In genomic region chr6:35215665-35216411, GRCh38 we compare ENCODE assay signal across 3 cellular contexts.
TF ChIP-seq lines count a peak whose summit lies in the region.

No MANE protein-coding gene starts in this region.

TF ChIP-seq in SK-N-SH, 30 proteins besides CTCF, POLR2A, EP300 and RAD21 (continues in another document):
- no peak for TF ChIP-seq FOXM1 (IDR thresholded peaks at IDR 0.05; ENCODE audit: low read depth)
- TF ChIP-seq CHD2 (IDR thresholded peaks at IDR 0.05; ENCODE audit: low read length, partially characterized antibody), result no peak
- TF ChIP-seq NRF1 (IDR thresholded peaks at IDR 0.05; ENCODE audit: low read depth, low read length), result no peak
- TF ChIP-seq, protein P1, sequence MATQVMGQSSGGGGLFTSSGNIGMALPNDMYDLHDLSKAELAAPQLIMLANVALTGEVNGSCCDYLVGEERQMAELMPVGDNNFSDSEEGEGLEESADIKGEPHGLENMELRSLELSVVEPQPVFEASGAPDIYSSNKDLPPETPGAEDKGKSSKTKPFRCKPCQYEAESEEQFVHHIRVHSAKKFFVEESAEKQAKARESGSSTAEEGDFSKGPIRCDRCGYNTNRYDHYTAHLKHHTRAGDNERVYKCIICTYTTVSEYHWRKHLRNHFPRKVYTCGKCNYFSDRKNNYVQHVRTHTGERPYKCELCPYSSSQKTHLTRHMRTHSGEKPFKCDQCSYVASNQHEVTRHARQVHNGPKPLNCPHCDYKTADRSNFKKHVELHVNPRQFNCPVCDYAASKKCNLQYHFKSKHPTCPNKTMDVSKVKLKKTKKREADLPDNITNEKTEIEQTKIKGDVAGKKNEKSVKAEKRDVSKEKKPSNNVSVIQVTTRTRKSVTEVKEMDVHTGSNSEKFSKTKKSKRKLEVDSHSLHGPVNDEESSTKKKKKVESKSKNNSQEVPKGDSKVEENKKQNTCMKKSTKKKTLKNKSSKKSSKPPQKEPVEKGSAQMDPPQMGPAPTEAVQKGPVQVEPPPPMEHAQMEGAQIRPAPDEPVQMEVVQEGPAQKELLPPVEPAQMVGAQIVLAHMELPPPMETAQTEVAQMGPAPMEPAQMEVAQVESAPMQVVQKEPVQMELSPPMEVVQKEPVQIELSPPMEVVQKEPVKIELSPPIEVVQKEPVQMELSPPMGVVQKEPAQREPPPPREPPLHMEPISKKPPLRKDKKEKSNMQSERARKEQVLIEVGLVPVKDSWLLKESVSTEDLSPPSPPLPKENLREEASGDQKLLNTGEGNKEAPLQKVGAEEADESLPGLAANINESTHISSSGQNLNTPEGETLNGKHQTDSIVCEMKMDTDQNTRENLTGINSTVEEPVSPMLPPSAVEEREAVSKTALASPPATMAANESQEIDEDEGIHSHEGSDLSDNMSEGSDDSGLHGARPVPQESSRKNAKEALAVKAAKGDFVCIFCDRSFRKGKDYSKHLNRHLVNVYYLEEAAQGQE (IDR thresholded peaks at IDR 0.05; ENCODE audit: low read depth, low read length), result no peak
- no peak for TF ChIP-seq PBX3 (IDR thresholded peaks at IDR 0.05)
- TF ChIP-seq FOXJ3 (CRISPR knock-in tag; IDR thresholded peaks at IDR 0.05), result no peak
- no peak for TF ChIP-seq POLR2AphosphoS5 (IDR thresholded peaks at IDR 0.05; ENCODE audit: low read depth, low read length)
- no peak for TF ChIP-seq USF2 (IDR thresholded peaks at IDR 0.05; ENCODE audit: borderline replicate concordance, low read depth, low read length)
- TF ChIP-seq TCF12 (IDR thresholded peaks at IDR 0.05), result no peak
- TF ChIP-seq SMC3 (IDR thresholded peaks at IDR 0.05; ENCODE audit: low read depth, low read length), result no peak
- no peak for TF ChIP-seq MXI1 (IDR thresholded peaks at IDR 0.05; ENCODE audit: low read depth, low read length)
- TF ChIP-seq TAF1 (IDR thresholded peaks at IDR 0.05; ENCODE audit: borderline replicate concordance, low read depth, low read length), result no peak
- no peak for TF ChIP-seq JUND (IDR thresholded peaks at IDR 0.05)
- TF ChIP-seq GABPA (IDR thresholded peaks at IDR 0.05; ENCODE audit: low read depth), result no peak
- no peak for TF ChIP-seq NFIC (IDR thresholded peaks at IDR 0.05; ENCODE audit: borderline replicate concordance)
- TF ChIP-seq YY1 (IDR thresholded peaks at IDR 0.05; ENCODE audit: low read depth), result no peak
- TF ChIP-seq MEF2A (IDR thresholded peaks at IDR 0.05; ENCODE audit: borderline replicate concordance, low read depth), result no peak

TF ChIP-seq in SK-N-SH treated with all-trans-retinoic acid at 6 μM for 48 hours, 23 proteins besides CTCF, POLR2A, EP300 and RAD21 (continues in another document):
- TF ChIP-seq TOX (CRISPR knock-in tag; IDR thresholded peaks at IDR 0.05; ENCODE audit: borderline replicate concordance) (no peak), ESRRG (CRISPR knock-in tag; IDR thresholded peaks at IDR 0.05) (no peak), ZFP3 (CRISPR knock-in tag; IDR thresholded peaks at IDR 0.05) (no peak), BACH2 (CRISPR knock-in tag; IDR thresholded peaks at IDR 0.05; ENCODE audit: borderline replicate concordance) (no peak), ZNF8 (CRISPR knock-in tag; IDR thresholded peaks at IDR 0.05) (no peak), TCF4 (CRISPR knock-in tag; IDR thresholded peaks at IDR 0.05; ENCODE audit: borderline replicate concordance) (no peak), ARNTL (CRISPR knock-in tag; IDR thresholded peaks at IDR 0.05; ENCODE audit: borderline replicate concordance, low read depth) (no peak), CREB5 (CRISPR knock-in tag; IDR thresholded peaks at IDR 0.05; ENCODE audit: low read depth) (no peak), SNAI2 (CRISPR knock-in tag; IDR thresholded peaks at IDR 0.05) (no peak), POU6F1 (CRISPR knock-in tag; IDR thresholded peaks at IDR 0.05; ENCODE audit: borderline replicate concordance, low read depth) (no peak), ISL1 (CRISPR knock-in tag; IDR thresholded peaks at IDR 0.05) (no peak), ZFP30 (CRISPR knock-in tag; IDR thresholded peaks at IDR 0.05) (no peak), ZNF70 (CRISPR knock-in tag; IDR thresholded peaks at IDR 0.05) (no peak)
- TF ChIP-seq, protein P2, sequence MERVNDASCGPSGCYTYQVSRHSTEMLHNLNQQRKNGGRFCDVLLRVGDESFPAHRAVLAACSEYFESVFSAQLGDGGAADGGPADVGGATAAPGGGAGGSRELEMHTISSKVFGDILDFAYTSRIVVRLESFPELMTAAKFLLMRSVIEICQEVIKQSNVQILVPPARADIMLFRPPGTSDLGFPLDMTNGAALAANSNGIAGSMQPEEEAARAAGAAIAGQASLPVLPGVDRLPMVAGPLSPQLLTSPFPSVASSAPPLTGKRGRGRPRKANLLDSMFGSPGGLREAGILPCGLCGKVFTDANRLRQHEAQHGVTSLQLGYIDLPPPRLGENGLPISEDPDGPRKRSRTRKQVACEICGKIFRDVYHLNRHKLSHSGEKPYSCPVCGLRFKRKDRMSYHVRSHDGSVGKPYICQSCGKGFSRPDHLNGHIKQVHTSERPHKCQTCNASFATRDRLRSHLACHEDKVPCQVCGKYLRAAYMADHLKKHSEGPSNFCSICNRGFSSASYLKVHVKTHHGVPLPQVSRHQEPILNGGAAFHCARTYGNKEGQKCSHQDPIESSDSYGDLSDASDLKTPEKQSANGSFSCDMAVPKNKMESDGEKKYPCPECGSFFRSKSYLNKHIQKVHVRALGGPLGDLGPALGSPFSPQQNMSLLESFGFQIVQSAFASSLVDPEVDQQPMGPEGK (CRISPR knock-in tag; IDR thresholded peaks at IDR 0.05; ENCODE audit: borderline replicate concordance), result no peak
- TF ChIP-seq, protein P3, sequence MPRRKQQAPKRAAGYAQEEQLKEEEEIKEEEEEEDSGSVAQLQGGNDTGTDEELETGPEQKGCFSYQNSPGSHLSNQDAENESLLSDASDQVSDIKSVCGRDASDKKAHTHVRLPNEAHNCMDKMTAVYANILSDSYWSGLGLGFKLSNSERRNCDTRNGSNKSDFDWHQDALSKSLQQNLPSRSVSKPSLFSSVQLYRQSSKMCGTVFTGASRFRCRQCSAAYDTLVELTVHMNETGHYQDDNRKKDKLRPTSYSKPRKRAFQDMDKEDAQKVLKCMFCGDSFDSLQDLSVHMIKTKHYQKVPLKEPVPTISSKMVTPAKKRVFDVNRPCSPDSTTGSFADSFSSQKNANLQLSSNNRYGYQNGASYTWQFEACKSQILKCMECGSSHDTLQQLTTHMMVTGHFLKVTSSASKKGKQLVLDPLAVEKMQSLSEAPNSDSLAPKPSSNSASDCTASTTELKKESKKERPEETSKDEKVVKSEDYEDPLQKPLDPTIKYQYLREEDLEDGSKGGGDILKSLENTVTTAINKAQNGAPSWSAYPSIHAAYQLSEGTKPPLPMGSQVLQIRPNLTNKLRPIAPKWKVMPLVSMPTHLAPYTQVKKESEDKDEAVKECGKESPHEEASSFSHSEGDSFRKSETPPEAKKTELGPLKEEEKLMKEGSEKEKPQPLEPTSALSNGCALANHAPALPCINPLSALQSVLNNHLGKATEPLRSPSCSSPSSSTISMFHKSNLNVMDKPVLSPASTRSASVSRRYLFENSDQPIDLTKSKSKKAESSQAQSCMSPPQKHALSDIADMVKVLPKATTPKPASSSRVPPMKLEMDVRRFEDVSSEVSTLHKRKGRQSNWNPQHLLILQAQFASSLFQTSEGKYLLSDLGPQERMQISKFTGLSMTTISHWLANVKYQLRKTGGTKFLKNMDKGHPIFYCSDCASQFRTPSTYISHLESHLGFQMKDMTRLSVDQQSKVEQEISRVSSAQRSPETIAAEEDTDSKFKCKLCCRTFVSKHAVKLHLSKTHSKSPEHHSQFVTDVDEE (CRISPR knock-in tag; IDR thresholded peaks at IDR 0.05), result no peak

TF ChIP-seq in IMR-90, 13 proteins besides CTCF, POLR2A, EP300 and RAD21:
- TF ChIP-seq MXI1 (IDR thresholded peaks at IDR 0.05; ENCODE audit: borderline replicate concordance, low read depth, low read length) (no peak), USF2 (IDR thresholded peaks at IDR 0.05; ENCODE audit: low read depth, low read length) (no peak), SMC3 (IDR thresholded peaks at IDR 0.05; ENCODE audit: low read depth, low read length) (no peak), ELK1 (IDR thresholded peaks at IDR 0.05; ENCODE audit: borderline replicate concordance, low read depth, low read length) (no peak), FOS (IDR thresholded peaks at IDR 0.05; ENCODE audit: low read depth, low read length) (no peak)
